1 cellular context compared by ENCODE assay signal in genomic region chr6:5003604-5004372, GRCh38.
TF ChIP-seq lines count a peak whose summit lies in the region.

Gene RPP40 (minus strand): TSS chr6:5004037. CDS start chr6:5004002, 35 bp downstream.

TF ChIP-seq in K562, 482 proteins besides CTCF, POLR2A, EP300 and RAD21 (continued from another document and continues in another):
- no peak for TF ChIP-seq MYBL2 (IDR thresholded peaks at IDR 0.05; ENCODE audit: low read depth)
- no peak for TF ChIP-seq MYBL2 (CRISPR knock-in tag; IDR thresholded peaks at IDR 0.05; ENCODE audit: borderline replicate concordance)
- peak; percentile 46 for TF ChIP-seq HNRNPLL (IDR thresholded peaks at IDR 0.05; ENCODE audit: low read depth, low read length, poor library complexity, severe bottlenecking)
- TF ChIP-seq FOXO4 (CRISPR knock-in tag; IDR thresholded peaks at IDR 0.05): no peak
- 0 out of 2 replicates have a peak, but pooled peaks have one; percentile 23 for TF ChIP-seq PHB (CRISPR knock-in tag; IDR thresholded peaks at IDR 0.05)
- TF ChIP-seq, protein P1, sequence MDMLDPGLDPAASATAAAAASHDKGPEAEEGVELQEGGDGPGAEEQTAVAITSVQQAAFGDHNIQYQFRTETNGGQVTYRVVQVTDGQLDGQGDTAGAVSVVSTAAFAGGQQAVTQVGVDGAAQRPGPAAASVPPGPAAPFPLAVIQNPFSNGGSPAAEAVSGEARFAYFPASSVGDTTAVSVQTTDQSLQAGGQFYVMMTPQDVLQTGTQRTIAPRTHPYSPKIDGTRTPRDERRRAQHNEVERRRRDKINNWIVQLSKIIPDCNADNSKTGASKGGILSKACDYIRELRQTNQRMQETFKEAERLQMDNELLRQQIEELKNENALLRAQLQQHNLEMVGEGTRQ (CRISPR knock-in tag; IDR thresholded peaks at IDR 0.05): no peak
- TF ChIP-seq, protein P2, sequence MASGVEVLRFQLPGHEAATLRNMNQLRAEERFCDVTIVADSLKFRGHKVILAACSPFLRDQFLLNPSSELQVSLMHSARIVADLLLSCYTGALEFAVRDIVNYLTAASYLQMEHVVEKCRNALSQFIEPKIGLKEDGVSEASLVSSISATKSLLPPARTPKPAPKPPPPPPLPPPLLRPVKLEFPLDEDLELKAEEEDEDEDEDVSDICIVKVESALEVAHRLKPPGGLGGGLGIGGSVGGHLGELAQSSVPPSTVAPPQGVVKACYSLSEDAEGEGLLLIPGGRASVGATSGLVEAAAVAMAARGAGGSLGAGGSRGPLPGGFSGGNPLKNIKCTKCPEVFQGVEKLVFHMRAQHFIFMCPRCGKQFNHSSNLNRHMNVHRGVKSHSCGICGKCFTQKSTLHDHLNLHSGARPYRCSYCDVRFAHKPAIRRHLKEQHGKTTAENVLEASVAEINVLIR (CRISPR knock-in tag; IDR thresholded peaks at IDR 0.05): peak; percentile 53
- no peak for TF ChIP-seq TAF7 (tag; IDR thresholded peaks at IDR 0.05)
- TF ChIP-seq, protein P3, sequence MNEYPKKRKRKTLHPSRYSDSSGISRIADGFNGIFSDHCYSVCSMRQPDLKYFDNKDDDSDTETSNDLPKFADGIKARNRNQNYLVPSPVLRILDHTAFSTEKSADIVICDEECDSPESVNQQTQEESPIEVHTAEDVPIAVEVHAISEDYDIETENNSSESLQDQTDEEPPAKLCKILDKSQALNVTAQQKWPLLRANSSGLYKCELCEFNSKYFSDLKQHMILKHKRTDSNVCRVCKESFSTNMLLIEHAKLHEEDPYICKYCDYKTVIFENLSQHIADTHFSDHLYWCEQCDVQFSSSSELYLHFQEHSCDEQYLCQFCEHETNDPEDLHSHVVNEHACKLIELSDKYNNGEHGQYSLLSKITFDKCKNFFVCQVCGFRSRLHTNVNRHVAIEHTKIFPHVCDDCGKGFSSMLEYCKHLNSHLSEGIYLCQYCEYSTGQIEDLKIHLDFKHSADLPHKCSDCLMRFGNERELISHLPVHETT (CRISPR knock-in tag; conservative IDR thresholded peaks at IDR 0.05 in 1 of 2, IDR thresholded peaks at IDR 0.05 in 1 of 2): peak in 1 of 2 experiments; percentile 74; a peak in 2 of 4 replicates
- TF ChIP-seq KHSRP (IDR thresholded peaks at IDR 0.05): no peak
- TF ChIP-seq TRIM28 (IDR thresholded peaks at IDR 0.05): no peak
- no peak for TF ChIP-seq RBM17 (IDR thresholded peaks at IDR 0.05; ENCODE audit: borderline replicate concordance, low read depth, low read length)
- no peak for TF ChIP-seq CCAR2 (IDR thresholded peaks at IDR 0.05; ENCODE audit: low read depth, low read length)
- 0 out of 4 replicates have a peak, but pooled peaks of 1 of the 2 experiments have one; percentile 30 for TF ChIP-seq KDM4B (IDR thresholded peaks at IDR 0.05; ENCODE audit: borderline replicate concordance in 2 of 2, low read depth in 1 of 2)
- no peak for TF ChIP-seq KDM2B (CRISPR knock-in tag; IDR thresholded peaks at IDR 0.05)
- peak; percentile 96 for TF ChIP-seq ZNF511 (CRISPR knock-in tag; IDR thresholded peaks at IDR 0.05)
- TF ChIP-seq FOSL1 (tag; conservative IDR thresholded peaks at IDR 0.05): no peak; the same call in none of the 2 replicates
- TF ChIP-seq, protein P4, sequence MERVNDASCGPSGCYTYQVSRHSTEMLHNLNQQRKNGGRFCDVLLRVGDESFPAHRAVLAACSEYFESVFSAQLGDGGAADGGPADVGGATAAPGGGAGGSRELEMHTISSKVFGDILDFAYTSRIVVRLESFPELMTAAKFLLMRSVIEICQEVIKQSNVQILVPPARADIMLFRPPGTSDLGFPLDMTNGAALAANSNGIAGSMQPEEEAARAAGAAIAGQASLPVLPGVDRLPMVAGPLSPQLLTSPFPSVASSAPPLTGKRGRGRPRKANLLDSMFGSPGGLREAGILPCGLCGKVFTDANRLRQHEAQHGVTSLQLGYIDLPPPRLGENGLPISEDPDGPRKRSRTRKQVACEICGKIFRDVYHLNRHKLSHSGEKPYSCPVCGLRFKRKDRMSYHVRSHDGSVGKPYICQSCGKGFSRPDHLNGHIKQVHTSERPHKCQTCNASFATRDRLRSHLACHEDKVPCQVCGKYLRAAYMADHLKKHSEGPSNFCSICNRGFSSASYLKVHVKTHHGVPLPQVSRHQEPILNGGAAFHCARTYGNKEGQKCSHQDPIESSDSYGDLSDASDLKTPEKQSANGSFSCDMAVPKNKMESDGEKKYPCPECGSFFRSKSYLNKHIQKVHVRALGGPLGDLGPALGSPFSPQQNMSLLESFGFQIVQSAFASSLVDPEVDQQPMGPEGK (CRISPR knock-in tag; IDR thresholded peaks at IDR 0.05; ENCODE audit: borderline replicate concordance): no peak
- TF ChIP-seq, protein P5, sequence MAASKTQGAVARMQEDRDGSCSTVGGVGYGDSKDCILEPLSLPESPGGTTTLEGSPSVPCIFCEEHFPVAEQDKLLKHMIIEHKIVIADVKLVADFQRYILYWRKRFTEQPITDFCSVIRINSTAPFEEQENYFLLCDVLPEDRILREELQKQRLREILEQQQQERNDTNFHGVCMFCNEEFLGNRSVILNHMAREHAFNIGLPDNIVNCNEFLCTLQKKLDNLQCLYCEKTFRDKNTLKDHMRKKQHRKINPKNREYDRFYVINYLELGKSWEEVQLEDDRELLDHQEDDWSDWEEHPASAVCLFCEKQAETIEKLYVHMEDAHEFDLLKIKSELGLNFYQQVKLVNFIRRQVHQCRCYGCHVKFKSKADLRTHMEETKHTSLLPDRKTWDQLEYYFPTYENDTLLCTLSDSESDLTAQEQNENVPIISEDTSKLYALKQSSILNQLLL (CRISPR knock-in tag; IDR thresholded peaks at IDR 0.05; ENCODE audit: borderline replicate concordance): no peak
- TF ChIP-seq SRSF1 (IDR thresholded peaks at IDR 0.05; ENCODE audit: low read depth, low read length): no peak
- TF ChIP-seq ZBTB5 (IDR thresholded peaks at IDR 0.05): no peak
- TF ChIP-seq, protein P6, sequence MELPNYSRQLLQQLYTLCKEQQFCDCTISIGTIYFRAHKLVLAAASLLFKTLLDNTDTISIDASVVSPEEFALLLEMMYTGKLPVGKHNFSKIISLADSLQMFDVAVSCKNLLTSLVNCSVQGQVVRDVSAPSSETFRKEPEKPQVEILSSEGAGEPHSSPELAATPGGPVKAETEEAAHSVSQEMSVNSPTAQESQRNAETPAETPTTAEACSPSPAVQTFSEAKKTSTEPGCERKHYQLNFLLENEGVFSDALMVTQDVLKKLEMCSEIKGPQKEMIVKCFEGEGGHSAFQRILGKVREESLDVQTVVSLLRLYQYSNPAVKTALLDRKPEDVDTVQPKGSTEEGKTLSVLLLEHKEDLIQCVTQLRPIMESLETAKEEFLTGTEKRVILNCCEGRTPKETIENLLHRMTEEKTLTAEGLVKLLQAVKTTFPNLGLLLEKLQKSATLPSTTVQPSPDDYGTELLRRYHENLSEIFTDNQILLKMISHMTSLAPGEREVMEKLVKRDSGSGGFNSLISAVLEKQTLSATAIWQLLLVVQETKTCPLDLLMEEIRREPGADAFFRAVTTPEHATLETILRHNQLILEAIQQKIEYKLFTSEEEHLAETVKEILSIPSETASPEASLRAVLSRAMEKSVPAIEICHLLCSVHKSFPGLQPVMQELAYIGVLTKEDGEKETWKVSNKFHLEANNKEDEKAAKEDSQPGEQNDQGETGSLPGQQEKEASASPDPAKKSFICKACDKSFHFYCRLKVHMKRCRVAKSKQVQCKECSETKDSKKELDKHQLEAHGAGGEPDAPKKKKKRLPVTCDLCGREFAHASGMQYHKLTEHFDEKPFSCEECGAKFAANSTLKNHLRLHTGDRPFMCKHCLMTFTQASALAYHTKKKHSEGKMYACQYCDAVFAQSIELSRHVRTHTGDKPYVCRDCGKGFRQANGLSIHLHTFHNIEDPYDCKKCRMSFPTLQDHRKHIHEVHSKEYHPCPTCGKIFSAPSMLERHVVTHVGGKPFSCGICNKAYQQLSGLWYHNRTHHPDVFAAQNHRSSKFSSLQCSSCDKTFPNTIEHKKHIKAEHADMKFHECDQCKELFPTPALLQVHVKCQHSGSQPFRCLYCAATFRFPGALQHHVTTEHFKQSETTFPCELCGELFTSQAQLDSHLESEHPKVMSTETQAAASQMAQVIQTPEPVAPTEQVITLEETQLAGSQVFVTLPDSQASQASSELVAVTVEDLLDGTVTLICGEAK (IDR thresholded peaks at IDR 0.05): 0 out of 2 replicates have a peak, but pooled peaks have one; percentile 23
- TF ChIP-seq, protein P6 (CRISPR knock-in tag; IDR thresholded peaks at IDR 0.05): no peak
- TF ChIP-seq, protein P7, sequence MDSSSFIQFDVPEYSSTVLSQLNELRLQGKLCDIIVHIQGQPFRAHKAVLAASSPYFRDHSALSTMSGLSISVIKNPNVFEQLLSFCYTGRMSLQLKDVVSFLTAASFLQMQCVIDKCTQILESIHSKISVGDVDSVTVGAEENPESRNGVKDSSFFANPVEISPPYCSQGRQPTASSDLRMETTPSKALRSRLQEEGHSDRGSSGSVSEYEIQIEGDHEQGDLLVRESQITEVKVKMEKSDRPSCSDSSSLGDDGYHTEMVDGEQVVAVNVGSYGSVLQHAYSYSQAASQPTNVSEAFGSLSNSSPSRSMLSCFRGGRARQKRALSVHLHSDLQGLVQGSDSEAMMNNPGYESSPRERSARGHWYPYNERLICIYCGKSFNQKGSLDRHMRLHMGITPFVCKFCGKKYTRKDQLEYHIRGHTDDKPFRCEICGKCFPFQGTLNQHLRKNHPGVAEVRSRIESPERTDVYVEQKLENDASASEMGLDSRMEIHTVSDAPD (CRISPR knock-in tag; IDR thresholded peaks at IDR 0.05): no peak
- no peak for TF ChIP-seq ZFPM2 (CRISPR knock-in tag; IDR thresholded peaks at IDR 0.05)
- no peak for TF ChIP-seq SETDB1 (IDR thresholded peaks at IDR 0.05; ENCODE audit: low read length)
- TF ChIP-seq FOS (IDR thresholded peaks at IDR 0.05; ENCODE audit: extremely low read depth, insufficient read length): no peak
- TF ChIP-seq HDAC6 (IDR thresholded peaks at IDR 0.05; ENCODE audit: low read depth, low read length): no peak
- no peak for TF ChIP-seq TGIF2 (CRISPR knock-in tag; IDR thresholded peaks at IDR 0.05)
- peak in 1 of 2 experiments; percentile 46; a peak in 1 of 4 replicates for TF ChIP-seq NONO (IDR thresholded peaks at IDR 0.05; ENCODE audit: low read depth in 2 of 2, low read length in 1 of 2)
- no peak for TF ChIP-seq TCFL5 (CRISPR knock-in tag; conservative IDR thresholded peaks at IDR 0.05)
- TF ChIP-seq ZNF551 (CRISPR knock-in tag; IDR thresholded peaks at IDR 0.05): no peak
- TF ChIP-seq, protein P8, sequence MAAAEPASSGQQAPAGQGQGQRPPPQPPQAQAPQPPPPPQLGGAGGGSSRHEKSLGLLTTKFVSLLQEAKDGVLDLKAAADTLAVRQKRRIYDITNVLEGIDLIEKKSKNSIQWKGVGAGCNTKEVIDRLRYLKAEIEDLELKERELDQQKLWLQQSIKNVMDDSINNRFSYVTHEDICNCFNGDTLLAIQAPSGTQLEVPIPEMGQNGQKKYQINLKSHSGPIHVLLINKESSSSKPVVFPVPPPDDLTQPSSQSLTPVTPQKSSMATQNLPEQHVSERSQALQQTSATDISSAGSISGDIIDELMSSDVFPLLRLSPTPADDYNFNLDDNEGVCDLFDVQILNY (CRISPR knock-in tag; IDR thresholded peaks at IDR 0.05): no peak
